8 cellular contexts compared by ENCODE assay signal in the genomic region with DNA sequence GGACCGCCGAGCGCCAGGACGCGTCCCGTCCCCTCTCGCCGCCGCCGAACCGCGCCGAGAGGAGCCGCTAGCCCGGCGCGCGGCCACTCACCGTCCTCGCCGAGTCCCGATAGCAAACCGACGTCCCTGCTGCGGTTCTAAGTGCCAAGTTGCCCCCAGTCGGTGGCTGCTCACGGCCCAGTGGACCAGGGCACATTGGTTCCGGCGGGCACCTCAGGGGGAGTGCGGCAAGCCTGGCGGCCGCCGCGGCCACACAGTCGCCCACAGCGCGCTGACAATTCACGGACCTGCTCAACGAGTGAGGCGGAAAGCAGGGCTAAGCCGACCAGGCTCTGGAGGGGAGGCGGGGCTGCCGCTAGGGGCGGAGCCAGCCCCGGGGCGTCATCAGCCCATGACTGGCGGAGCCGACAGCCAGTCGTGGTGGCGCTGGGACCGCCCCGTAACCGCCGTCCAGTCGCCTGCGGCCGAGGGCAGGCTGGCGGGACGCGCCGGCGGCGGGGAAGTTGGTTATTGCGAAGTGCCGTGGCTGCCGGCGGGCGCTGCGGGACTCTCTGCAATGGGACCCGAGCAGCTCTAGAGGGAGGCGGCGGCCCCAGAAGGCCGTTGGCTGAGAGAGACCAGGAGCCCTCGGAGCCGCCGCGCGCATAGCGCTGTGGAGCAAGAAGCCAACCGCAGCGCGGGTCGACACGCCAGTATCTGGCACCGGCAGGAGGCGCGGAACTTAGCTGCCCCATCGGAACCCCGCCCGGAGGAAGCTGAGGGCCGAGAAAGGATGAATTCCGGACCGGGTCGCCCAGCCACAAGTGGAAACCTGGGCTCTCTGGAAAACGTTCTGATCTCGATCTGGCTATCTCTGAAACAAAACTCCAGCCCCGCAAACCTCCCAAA. TPM values are rescaled to one million over a fixed set of nuclear protein-coding genes. Genes with fewer than 3 reads are reported as not detected.
DNase-seq lines count a peak whose midpoint lies in the region; ATAC-seq and TF ChIP-seq lines count a peak whose summit lies in the region.

MARCHF3 (minus strand) TSS at position 300 of the 888 bp plus-strand sequence. CDS start 112,387 bp downstream, outside the sequence.

- H3K27me3 ChIP-seq in kidney epithelial cell (ENCODE audit: control insufficient read depth, insufficient read depth, low read length) = no peaks in the 10 kb centered on the region

- no peaks in the 10 kb centered on the region for H3K9me3 Mint-ChIP-seq in chondrocyte (ENCODE audit: low read depth)

- DNase-seq in Ammon's horn (ENCODE audit: low spot score) = peak; percentile 97
- DNase-seq in NCI-H460 (ENCODE audit: extremely low read depth, low read depth) = peak; percentile 93
- DNase-seq in activated CD4-positive, alpha-beta T cell treated with anti-CD3 and anti-CD28 coated beads for 24 hours (ENCODE audit: low read depth in 2 of 2) = peak; percentile 86 to 89
- peak; percentile 97 for DNase-seq in chondrocyte (ENCODE audit: low spot score)
- DNase-seq in kidney epithelial cell (ENCODE audit: low read depth) = peak; percentile 72
- DNase-seq in stimulated activated CD4-positive, alpha-beta T cell treated with anti-CD3 and anti-CD28 coated beads, Interleukin-15, amount 100 ng/mL, for 24 hours = peak; percentile 96

- peak within 1 kb of the TSS; percentile 84 for H3K4me3 Mint-ChIP-seq in chondrocyte (ENCODE audit: unreplicated experiment)

- ATAC-seq in GM19043 (IDR thresholded peaks at IDR 0.05; ENCODE audit: low read depth, unreplicated experiment) (peak; percentile 89), HG03354 (IDR thresholded peaks at IDR 0.05; ENCODE audit: poor library complexity, severe bottlenecking, unreplicated experiment) (peak; percentile 91)

- H3K36me3 Mint-ChIP-seq in chondrocyte (ENCODE audit: low read depth) = no peaks in the 10 kb centered on the region

- H3K4me3 ChIP-seq in kidney epithelial cell (ENCODE audit: low read depth, low read length) = peak within 1 kb of the TSS; percentile 74

- peaks cover 5% of the 10 kb centered on the region for H3K4me1 Mint-ChIP-seq in chondrocyte (ENCODE audit: low read depth)

- TF ChIP-seq CTCF in chondrocyte (IDR thresholded peaks at IDR 0.05) (peak; percentile 73), kidney epithelial cell (IDR thresholded peaks at IDR 0.05; ENCODE audit: insufficient read depth, low read length, poor library complexity, severe bottlenecking) (peak; percentile 33)

- no peaks in the 10 kb centered on the region for H3K36me3 ChIP-seq in kidney epithelial cell (ENCODE audit: control insufficient read depth, insufficient read depth, low read length)

- H3K27me3 Mint-ChIP-seq in chondrocyte (ENCODE audit: low read depth) = peaks cover 6% of the 10 kb centered on the region

- peak within 1 kb of the TSS; percentile 81 for H3K27ac Mint-ChIP-seq in chondrocyte (ENCODE audit: unreplicated experiment)

RNA-seq across cellular contexts. Expression of gene MARCHF3, which starts in this region (rescaled TPM):
- total RNA-seq in NCI-H460 (2014; rRNA removed; shearing (Covaris generic)) = 4.0 and 6.5 TPM in 2 replicates
- polyA plus RNA-seq in NCI-H460 (2014; cell fraction: nucleus; rRNA removed) = 1.1 and 3.0 TPM in 2 replicates
- 1.5 to 2.2 TPM (median 2.0 TPM) in 3 replicates for total RNA-seq in chondrocyte
- total RNA-seq in kidney epithelial cell = 0.46 and 2.2 TPM in 2 replicates

Comparison
In these comparisons a context has a peak if more than half of its experiments do, and no peak if none do; other contexts are left out.
1. Peak in every context shown above with its lines: DNase-seq, ATAC-seq and H3K4me3 ChIP-seq.